9 cellular contexts compared by ENCODE assay signal in genomic region chr16:84084570-84085270, GRCh38. TPM values are rescaled to one million over a fixed set of nuclear protein-coding genes. Genes with fewer than 3 reads are reported as not detected.
DNase-seq lines count a peak whose midpoint lies in the region; ATAC-seq and TF ChIP-seq lines count a peak whose summit lies in the region.
"Had no signal": no experiment of that assay in that cellular context is flagged by ENCODE, and none has a peak within 500 bp of the region (broad histone marks: within the 10 kb centered on the region; RNA-seq: fewer than 3 reads in every experiment).

No MANE protein-coding gene starts in this region.

- no peaks in the 10 kb centered on the region for H3K79me2 ChIP-seq in H9 (ENCODE audit: insufficient read depth, low read length)

- H2AFZ ChIP-seq in H9 (ENCODE audit: low read length) = no peak overlapping the region

- H3K56ac ChIP-seq in H9 (ENCODE audit: insufficient read length, low read depth, low read length) = no peak overlapping the region

- H3K9ac ChIP-seq in H9 (ENCODE audit: extremely low read depth, insufficient read length, low read length) (no peak overlapping the region), colonic mucosa (ENCODE audit: low read depth in 2 of 2, low read length in 2 of 2) (no peak overlapping the region)

- no peak overlapping the region for H2BK12ac ChIP-seq in H9 (ENCODE audit: insufficient read length, low read depth, low read length)

- no peak overlapping the region for H3K27ac Mint-ChIP-seq in H9
- no peak overlapping the region for H3K27ac Mint-ChIP-seq in activated CD4-positive, alpha-beta T cell treated with anti-CD3 and anti-CD28 coated beads for 36 hours

- H3K18ac ChIP-seq in H9 (ENCODE audit: insufficient read length, low read depth, low read length) = no peak overlapping the region

- TF ChIP-seq POLR2A in lower leg skin (IDR thresholded peaks at IDR 0.05) = no peak

- no peak overlapping the region for H4K5ac ChIP-seq in H9 (ENCODE audit: insufficient read length, low read depth, low read length)

- peak; percentile 79 for ATAC-seq in activated CD4-positive, alpha-beta T cell treated with anti-CD3 and anti-CD28 coated beads for 36 hours
- no peak for ATAC-seq in GM21528 (IDR thresholded peaks at IDR 0.05; ENCODE audit: low FRiP score, unreplicated experiment)

- H3K9me3 ChIP-seq in H9 (ENCODE audit: control insufficient read depth, low read depth, low read length) = no peaks in the 10 kb centered on the region
- H3K9me3 ChIP-seq in colonic mucosa = no peaks in the 10 kb centered on the region

- no peak overlapping the region for H2AK5ac ChIP-seq in H9 (ENCODE audit: insufficient read length, low read length)

- no peak overlapping the region for H3K23ac ChIP-seq in H9 (ENCODE audit: insufficient read length, low read depth, low read length)

- no peaks in the 10 kb centered on the region for H4K20me1 ChIP-seq in H9 (ENCODE audit: control insufficient read depth, insufficient read depth, insufficient read length)

- no peak overlapping the region for H3K4me2 ChIP-seq in H9 (ENCODE audit: insufficient read depth, insufficient read length, low read length)

- no peak overlapping the region for H3K4me3 ChIP-seq in colonic mucosa
- no peak overlapping the region for H3K4me3 ChIP-seq in lower leg skin (ENCODE audit: low read depth, poor library complexity, severe bottlenecking)
- H3K4me3 ChIP-seq: SK-N-MC had no signal

- DNase-seq in COR-L47 (lab: John Stamatoyannopoulos, UW) = peak; percentile 46
- peak; percentile 88 for DNase-seq in H9
- DNase-seq in NCI-H2171 (lab: John Stamatoyannopoulos, UW) = peak; percentile 57
- DNase-seq in activated CD4-positive, alpha-beta T cell treated with anti-CD3 and anti-CD28 coated beads for 36 hours = peak; percentile 83
- DNase-seq in colonic mucosa = peak; percentile 74
- peak; percentile 47 to 88 for DNase-seq in lower leg skin (ENCODE audit: low spot score in 2 of 2)
- DNase-seq in stimulated activated CD8-positive, alpha-beta memory T cell treated with anti-CD3 and anti-CD28 coated beads, Interleukin-2, amount 100 ng/mL, for 48 hours (ENCODE audit: low read depth in 2 of 2) = peak; percentile 25 to 48

- no peaks in the 10 kb centered on the region for H3K79me1 ChIP-seq in H9 (ENCODE audit: insufficient read depth, low read depth, low read length, poor library complexity, severe bottlenecking)

- no peaks in the 10 kb centered on the region for H3K27me3 Mint-ChIP-seq in H9 (ENCODE audit: low read depth)
- no peaks in the 10 kb centered on the region for H3K27me3 Mint-ChIP-seq in activated CD4-positive, alpha-beta T cell treated with anti-CD3 and anti-CD28 coated beads for 36 hours

- H3K36me3 ChIP-seq in colonic mucosa = peaks cover 4% of the 10 kb centered on the region

- H2BK20ac ChIP-seq in H9 (ENCODE audit: low read depth, low read length, poor library complexity, severe bottlenecking) = no peak overlapping the region

- POLR2A ChIA-PET in activated CD4-positive, alpha-beta T cell treated with anti-CD3 and anti-CD28 coated beads for 36 hours (lab: Charles Lee) = no interaction called here

- no peak overlapping the region for H2BK15ac ChIP-seq in H9 (ENCODE audit: low read depth, low read length)

- TF ChIP-seq CTCF in H9 (conservative IDR thresholded peaks at IDR 0.05) (peak; percentile 87), colonic mucosa (IDR thresholded peaks at IDR 0.05) (peak; percentile 73), lower leg skin (IDR thresholded peaks at IDR 0.05) (no peak)

- H3K36me3 Mint-ChIP-seq in H9 (ENCODE audit: insufficient read depth in 1 of 3, low read depth in 3 of 3) = peaks cover 8 to 77% (median 59%) of the 10 kb centered on the region in 3 experiments; a peak in 6 of 7 replicates
- H3K36me3 Mint-ChIP-seq in activated CD4-positive, alpha-beta T cell treated with anti-CD3 and anti-CD28 coated beads for 36 hours (ENCODE audit: low read depth) = peaks cover 47% of the 10 kb centered on the region

- no peaks in the 10 kb centered on the region for H3K23me2 ChIP-seq in H9 (ENCODE audit: insufficient read length, low read depth, low read length, poor library complexity, severe bottlenecking)

- H2BK120ac ChIP-seq in H9 (ENCODE audit: low read depth, low read length, poor library complexity, severe bottlenecking) = no peak overlapping the region

- H3K27ac ChIP-seq in H9 (ENCODE audit: insufficient read length, low read depth, low read length) = no peak overlapping the region
- no peak overlapping the region for H3K27ac ChIP-seq in colonic mucosa
- H3K27ac ChIP-seq: SK-N-MC had no signal

- no peak overlapping the region for H3K4me3 Mint-ChIP-seq in H9
- no peak overlapping the region for H3K4me3 Mint-ChIP-seq in activated CD4-positive, alpha-beta T cell treated with anti-CD3 and anti-CD28 coated beads for 36 hours

- H3K27me3 ChIP-seq in H9 (ENCODE audit: insufficient read depth, low read length) = no peaks in the 10 kb centered on the region
- no peaks in the 10 kb centered on the region for H3K27me3 ChIP-seq in colonic mucosa

- CTCF ChIA-PET in activated CD4-positive, alpha-beta T cell treated with anti-CD3 and anti-CD28 coated beads for 36 hours (lab: Charles Lee) = interaction anchor here (0.6 to 8.0 kb wide), 22 partner anchors 7 to 421 kb away, joined by 3 to 100 read pairs (median 4); partner anchors contain the start of genes ADAD2, MBTPS1 and TAF1C

- H3T11ph ChIP-seq in H9 (ENCODE audit: low read length) = no peak overlapping the region

- H2BK5ac ChIP-seq in H9 (ENCODE audit: insufficient read length, low read length) = no peak overlapping the region

- intact Hi-C loops in activated CD4-positive, alpha-beta T cell treated with anti-CD3 and anti-CD28 coated beads for 36 hours (cut with DNase I, micrococcal nuclease) = loop anchor here (1.0 to 10.0 kb wide), 6 partner anchors 54 to 420 kb away; partner anchors contain the start of genes TAF1C (in 2 of the 2), DNAAF1 (in 1 of the 2), HSDL1 (in 1 of the 2) and MEAK7 (in 1 of the 2)
- intact Hi-C loops in colonic mucosa (cut with DNase I) (loop anchor here (2.0 kb wide), 1 partner anchor 102 kb away; the partner anchor contains the start of gene TAF1C), lower leg skin (cut with DNase I; ENCODE audit: low total_unique reads) (no loop called here)

- no peak overlapping the region for H3K14ac ChIP-seq in H9 (ENCODE audit: insufficient read depth, low read length)

- no CpG with 5 or more reads among the region's 11 CpGs for WGBS in H9 (ENCODE audit: extremely low coverage, insufficient read length, low lambda C conversion rate)
- WGBS in lower leg skin, 2 donors = 54 to 58% methylated on average over 11 of the region's 11 CpGs

- H3K4me1 ChIP-seq in H9 (ENCODE audit: insufficient read depth, low read length) (no peaks in the 10 kb centered on the region), colonic mucosa (no peaks in the 10 kb centered on the region)

- H3K4me1 Mint-ChIP-seq in H9 = no peaks in the 10 kb centered on the region
- peaks cover 40% of the 10 kb centered on the region for H3K4me1 Mint-ChIP-seq in activated CD4-positive, alpha-beta T cell treated with anti-CD3 and anti-CD28 coated beads for 36 hours

- no peak overlapping the region for H3K4ac ChIP-seq in H9 (ENCODE audit: low read depth, low read length)

- H4K91ac ChIP-seq in H9 (ENCODE audit: insufficient read length, low read depth, low read length) = no peak overlapping the region

- no peaks in the 10 kb centered on the region for H3K9me3 Mint-ChIP-seq in H9
- no peaks in the 10 kb centered on the region for H3K9me3 Mint-ChIP-seq in activated CD4-positive, alpha-beta T cell treated with anti-CD3 and anti-CD28 coated beads for 36 hours (ENCODE audit: low read depth)

- no peak overlapping the region for H4K8ac ChIP-seq in H9 (replicated peaks; ENCODE audit: insufficient read length, low read depth, low read length)

RNA-seq across cellular contexts. Expression of gene MBTPS1, which starts 32.0 kb away (rescaled TPM):
- total RNA-seq in H9 (2021) = 46.8 and 48.7 TPM in 2 replicates
- total RNA-seq in activated CD4-positive, alpha-beta T cell treated with anti-CD3 and anti-CD28 coated beads for 36 hours = 10 to 100 TPM; 32.0 to 32.2 TPM
- total RNA-seq in colonic mucosa = 10 to 100 TPM; 69.6 to 80.7 TPM
- 10 to 100 TPM; 57.0 to 98.8 (median 81.4) TPM for total RNA-seq in lower leg skin

RNA-seq across cellular contexts. Expression of gene SLC38A8, which starts 42.1 kb away (rescaled TPM):
- total RNA-seq in H9 (2021) (0.35 TPM in 1 of 2 replicates, not detected in the other), colonic mucosa (not detected), lower leg skin (not detected)
- not detected for total RNA-seq in activated CD4-positive, alpha-beta T cell treated with anti-CD3 and anti-CD28 coated beads for 36 hours

Comparison
In these comparisons a context has a peak if more than half of its experiments do, and no peak if none do; other contexts are left out.
1. DNase-seq: peak in every context shown above with its lines; median percentile 88 in H9; 83 in activated CD4-positive, alpha-beta T cell treated with anti-CD3 and anti-CD28 coated beads for 36 hours; 74 in colonic mucosa; 68 in lower leg skin; 57 in NCI-H2171; 46 in COR-L47; 36 in stimulated activated CD8-positive, alpha-beta memory T cell treated with anti-CD3 and anti-CD28 coated beads, Interleukin-2, amount 100 ng/mL, for 48 hours.
2. CTCF ChIP-seq: peak in H9 (single experiment) and colonic mucosa (single experiment); none in lower leg skin (0 of 3).